ENCODE assay signal across 1 cellular context in genomic region chr1:42146916-42147320, GRCh38.
TF ChIP-seq lines count a peak whose summit lies in the region.

No MANE protein-coding gene starts in this region.

TF ChIP-seq in HEK293, 187 proteins besides CTCF, POLR2A, EP300 and RAD21 (continued from another document):
- TF ChIP-seq REST (tag by site-specific recombination; IDR thresholded peaks at IDR 0.05) (no peak), ZIC2 (tag by site-specific recombination; IDR thresholded peaks at IDR 0.05) (no peak), KLF17 (tag by site-specific recombination; IDR thresholded peaks at IDR 0.05) (peak; percentile 62), HOXA7 (CRISPR knock-in tag; IDR thresholded peaks at IDR 0.05; ENCODE audit: borderline replicate concordance) (no peak), ZBTB6 (tag by site-specific recombination; IDR thresholded peaks at IDR 0.05) (no peak), ZNF623 (tag by site-specific recombination; IDR thresholded peaks at IDR 0.05) (no peak), ZNF501 (tag by site-specific recombination; IDR thresholded peaks at IDR 0.05) (0 out of 2 replicates have a peak, but pooled peaks have one; percentile 36), ZNF561 (tag by site-specific recombination; IDR thresholded peaks at IDR 0.05; ENCODE audit: borderline replicate concordance) (no peak), PRDM4 (tag by site-specific recombination; IDR thresholded peaks at IDR 0.05) (no peak), ZBTB17 (tag by site-specific recombination; IDR thresholded peaks at IDR 0.05) (peak; percentile 39; the same call in 1 of the 2 replicates), ZNF184 (tag by site-specific recombination; IDR thresholded peaks at IDR 0.05) (no peak), ZNF768 (tag by site-specific recombination; IDR thresholded peaks at IDR 0.05) (no peak), ZNF530 (tag by site-specific recombination; IDR thresholded peaks at IDR 0.05; ENCODE audit: low read depth) (no peak), PRDM1 (tag by site-specific recombination; IDR thresholded peaks at IDR 0.05) (no peak), SCRT1 (tag by site-specific recombination; IDR thresholded peaks at IDR 0.05; ENCODE audit: borderline replicate concordance) (peak; percentile 96), SP7 (tag by site-specific recombination; IDR thresholded peaks at IDR 0.05) (0 out of 2 replicates have a peak, but pooled peaks have one; percentile 14), ZSCAN4 (tag by site-specific recombination; IDR thresholded peaks at IDR 0.05) (peak; percentile 82), ZFP69B (tag by site-specific recombination; IDR thresholded peaks at IDR 0.05) (0 out of 2 replicates have a peak, but pooled peaks have one; percentile 18), ZNF404 (tag by site-specific recombination; IDR thresholded peaks at IDR 0.05) (no peak), ZNF548 (tag by site-specific recombination; IDR thresholded peaks at IDR 0.05) (no peak), ZXDB (tag by site-specific recombination; IDR thresholded peaks at IDR 0.05) (no peak), ZFP37 (tag by site-specific recombination; IDR thresholded peaks at IDR 0.05) (peak; percentile 62; the same call in 1 of the 2 replicates), ZNF549 (tag by site-specific recombination; IDR thresholded peaks at IDR 0.05) (no peak), REPIN1 (tag by site-specific recombination; IDR thresholded peaks at IDR 0.05; ENCODE audit: low read depth) (no peak), INSM2 (tag by site-specific recombination; IDR thresholded peaks at IDR 0.05) (0 out of 2 replicates have a peak, but pooled peaks have one; percentile 20), ZNF747 (tag by site-specific recombination; IDR thresholded peaks at IDR 0.05) (no peak), WT1 (tag by site-specific recombination; IDR thresholded peaks at IDR 0.05) (no peak), ZNF174 (tag by site-specific recombination; IDR thresholded peaks at IDR 0.05) (no peak), ZNF2 (tag by site-specific recombination; IDR thresholded peaks at IDR 0.05) (peak; percentile 90), ZNF600 (tag by site-specific recombination; IDR thresholded peaks at IDR 0.05) (no peak), ZEB2 (tag by site-specific recombination; IDR thresholded peaks at IDR 0.05) (peak; percentile 74), ZNF114 (tag by site-specific recombination; IDR thresholded peaks at IDR 0.05) (no peak), ZNF654 (tag by site-specific recombination; IDR thresholded peaks at IDR 0.05; ENCODE audit: low read depth) (peak; percentile 85), ZNF692 (tag by site-specific recombination; IDR thresholded peaks at IDR 0.05) (no peak), KLF16 (tag by site-specific recombination; IDR thresholded peaks at IDR 0.05) (no peak), ZBTB1 (tag by site-specific recombination; IDR thresholded peaks at IDR 0.05) (no peak), ZBTB7A (tag by site-specific recombination; IDR thresholded peaks at IDR 0.05; ENCODE audit: low read depth) (no peak), ZNF133 (tag by site-specific recombination; IDR thresholded peaks at IDR 0.05) (no peak), ZNF76 (tag by site-specific recombination; IDR thresholded peaks at IDR 0.05; ENCODE audit: borderline replicate concordance, low read depth) (no peak)
